Comparison of ENCODE assay signal across 1 cellular context in genomic region chr1:46617108-46617694, GRCh38.
TF ChIP-seq lines count a peak whose summit lies in the region.

No MANE protein-coding gene starts in this region.

TF ChIP-seq in GM23338, 12 proteins besides CTCF, POLR2A, EP300 and RAD21 (continued from another document):
- TF ChIP-seq ZNF462 (CRISPR knock-in tag; IDR thresholded peaks at IDR 0.05) (no peak), POLR2AphosphoS5 (IDR thresholded peaks at IDR 0.05; ENCODE audit: low read depth) (no peak), JUNB (IDR thresholded peaks at IDR 0.05; ENCODE audit: unreplicated experiment) (no peak), CREB1 (CRISPR knock-in tag; IDR thresholded peaks at IDR 0.05; ENCODE audit: low read depth) (no peak), EZH2phosphoT487 (IDR thresholded peaks at IDR 0.05; ENCODE audit: unreplicated experiment) (no peak), EZH2 (IDR thresholded peaks at IDR 0.05; ENCODE audit: low read depth, unreplicated experiment) (no peak), ZNF331 (CRISPR knock-in tag; IDR thresholded peaks at IDR 0.05; ENCODE audit: low read depth) (no peak), REST (IDR thresholded peaks at IDR 0.05; ENCODE audit: unreplicated experiment) (no peak), ZNF114 (CRISPR knock-in tag; IDR thresholded peaks at IDR 0.05) (no peak), STAT1 (IDR thresholded peaks at IDR 0.05; ENCODE audit: unreplicated experiment) (no peak), ETS1 (IDR thresholded peaks at IDR 0.05) (no peak)
